ENCODE assay signal across 1 cellular context in the genomic region with DNA sequence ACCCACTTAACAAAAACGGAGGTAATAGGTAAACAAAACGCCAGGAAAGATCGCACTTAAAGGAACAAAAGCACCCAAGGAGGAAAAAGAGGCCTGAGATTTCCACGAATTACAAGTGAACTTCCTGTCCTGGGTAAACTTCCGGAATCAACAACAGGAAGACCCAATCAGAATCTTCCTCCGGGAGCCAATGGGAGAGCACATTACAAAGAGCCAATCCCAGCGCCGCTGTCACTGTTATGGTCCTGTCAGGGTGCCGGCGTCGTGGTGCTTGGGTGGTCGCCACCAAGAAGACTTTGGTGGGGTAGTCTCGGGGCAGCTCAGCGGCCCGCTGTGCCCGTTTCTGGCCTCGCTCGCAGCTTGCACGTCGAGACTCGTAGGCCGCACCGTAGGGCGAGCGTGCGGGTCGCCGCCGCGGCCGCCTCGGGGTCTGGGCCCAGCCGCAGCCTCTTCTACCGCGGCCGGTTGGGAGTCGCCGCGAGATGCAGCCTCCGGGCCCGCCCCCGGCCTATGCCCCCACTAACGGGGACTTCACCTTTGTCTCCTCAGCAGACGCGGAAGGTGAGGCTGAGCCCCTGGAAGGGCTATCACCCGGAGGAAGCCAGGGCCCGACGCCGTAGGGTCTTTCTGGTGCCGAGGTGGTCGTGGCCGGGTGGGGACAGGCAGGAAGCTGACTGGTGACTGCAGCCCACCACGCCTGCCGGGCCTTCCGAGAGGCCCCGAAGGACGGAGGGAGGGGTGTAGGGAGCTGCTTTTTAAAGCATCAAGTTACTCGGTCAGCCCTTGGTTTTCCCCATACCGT.
TF ChIP-seq lines count a peak whose summit lies in the region.

A gene (plus strand): TSS at position 231 of the 802 bp plus-strand sequence. CDS start 252 bp downstream, at position 483.

TF ChIP-seq in WTC11, 78 proteins besides CTCF, POLR2A, EP300 and RAD21 (continued from another document and continues in another):
- TF ChIP-seq, protein P1, sequence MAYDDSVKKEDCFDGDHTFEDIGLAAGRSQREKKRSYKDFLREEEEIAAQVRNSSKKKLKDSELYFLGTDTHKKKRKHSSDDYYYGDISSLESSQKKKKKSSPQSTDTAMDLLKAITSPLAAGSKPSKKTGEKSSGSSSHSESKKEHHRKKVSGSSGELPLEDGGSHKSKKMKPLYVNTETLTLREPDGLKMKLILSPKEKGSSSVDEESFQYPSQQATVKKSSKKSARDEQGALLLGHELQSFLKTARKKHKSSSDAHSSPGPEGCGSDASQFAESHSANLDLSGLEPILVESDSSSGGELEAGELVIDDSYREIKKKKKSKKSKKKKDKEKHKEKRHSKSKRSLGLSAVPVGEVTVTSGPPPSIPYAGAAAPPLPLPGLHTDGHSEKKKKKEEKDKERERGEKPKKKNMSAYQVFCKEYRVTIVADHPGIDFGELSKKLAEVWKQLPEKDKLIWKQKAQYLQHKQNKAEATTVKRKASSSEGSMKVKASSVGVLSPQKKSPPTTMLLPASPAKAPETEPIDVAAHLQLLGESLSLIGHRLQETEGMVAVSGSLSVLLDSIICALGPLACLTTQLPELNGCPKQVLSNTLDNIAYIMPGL (CRISPR knock-in tag; IDR thresholded peaks at IDR 0.05) = 0 out of 2 replicates have a peak, but pooled peaks have one; percentile 60
- TF ChIP-seq ATF1 (CRISPR knock-in tag; IDR thresholded peaks at IDR 0.05) (no peak), CREM (CRISPR knock-in tag; IDR thresholded peaks at IDR 0.05) (peak; percentile 55; the same call in 1 of the 2 replicates), IRF2 (CRISPR knock-in tag; IDR thresholded peaks at IDR 0.05; ENCODE audit: borderline replicate concordance, low read depth) (no peak), ZNF219 (CRISPR knock-in tag; IDR thresholded peaks at IDR 0.05; ENCODE audit: borderline replicate concordance) (0 out of 2 replicates have a peak, but pooled peaks have one; percentile 55), ZBTB21 (CRISPR knock-in tag; IDR thresholded peaks at IDR 0.05; ENCODE audit: borderline replicate concordance) (no peak), TEAD1 (CRISPR knock-in tag; IDR thresholded peaks at IDR 0.05) (no peak; the same call in 1 of the 2 replicates), GABPB1 (CRISPR knock-in tag; IDR thresholded peaks at IDR 0.05) (peak; percentile 69), ZNF138 (CRISPR knock-in tag; conservative IDR thresholded peaks at IDR 0.05) (no peak), JAZF1 (CRISPR knock-in tag; IDR thresholded peaks at IDR 0.05) (no peak), ETV6 (CRISPR knock-in tag; IDR thresholded peaks at IDR 0.05) (no peak), NR3C1 (CRISPR knock-in tag; conservative IDR thresholded peaks at IDR 0.05; ENCODE audit: low read depth) (no peak), TCF7 (CRISPR knock-in tag; IDR thresholded peaks at IDR 0.05; ENCODE audit: low read depth) (no peak), NFE2L1 (CRISPR knock-in tag; IDR thresholded peaks at IDR 0.05) (no peak), ZNF317 (CRISPR knock-in tag; IDR thresholded peaks at IDR 0.05; ENCODE audit: borderline replicate concordance, low read depth) (no peak), ELF4 (CRISPR knock-in tag; IDR thresholded peaks at IDR 0.05; ENCODE audit: low read depth) (no peak; the same call in 1 of the 2 replicates), ZNF396 (CRISPR knock-in tag; IDR thresholded peaks at IDR 0.05; ENCODE audit: borderline replicate concordance) (no peak), MYBL2 (CRISPR knock-in tag; IDR thresholded peaks at IDR 0.05) (peak; percentile 28; the same call in 1 of the 2 replicates), ZNF671 (CRISPR knock-in tag; IDR thresholded peaks at IDR 0.05) (no peak), GRHL2 (CRISPR knock-in tag; IDR thresholded peaks at IDR 0.05; ENCODE audit: insufficient replicate concordance, severe bottlenecking) (no peak)
- TF ChIP-seq, protein P2, sequence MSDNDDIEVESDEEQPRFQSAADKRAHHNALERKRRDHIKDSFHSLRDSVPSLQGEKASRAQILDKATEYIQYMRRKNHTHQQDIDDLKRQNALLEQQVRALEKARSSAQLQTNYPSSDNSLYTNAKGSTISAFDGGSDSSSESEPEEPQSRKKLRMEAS (CRISPR knock-in tag; IDR thresholded peaks at IDR 0.05) = peak; percentile 70
- TF ChIP-seq, protein P3, sequence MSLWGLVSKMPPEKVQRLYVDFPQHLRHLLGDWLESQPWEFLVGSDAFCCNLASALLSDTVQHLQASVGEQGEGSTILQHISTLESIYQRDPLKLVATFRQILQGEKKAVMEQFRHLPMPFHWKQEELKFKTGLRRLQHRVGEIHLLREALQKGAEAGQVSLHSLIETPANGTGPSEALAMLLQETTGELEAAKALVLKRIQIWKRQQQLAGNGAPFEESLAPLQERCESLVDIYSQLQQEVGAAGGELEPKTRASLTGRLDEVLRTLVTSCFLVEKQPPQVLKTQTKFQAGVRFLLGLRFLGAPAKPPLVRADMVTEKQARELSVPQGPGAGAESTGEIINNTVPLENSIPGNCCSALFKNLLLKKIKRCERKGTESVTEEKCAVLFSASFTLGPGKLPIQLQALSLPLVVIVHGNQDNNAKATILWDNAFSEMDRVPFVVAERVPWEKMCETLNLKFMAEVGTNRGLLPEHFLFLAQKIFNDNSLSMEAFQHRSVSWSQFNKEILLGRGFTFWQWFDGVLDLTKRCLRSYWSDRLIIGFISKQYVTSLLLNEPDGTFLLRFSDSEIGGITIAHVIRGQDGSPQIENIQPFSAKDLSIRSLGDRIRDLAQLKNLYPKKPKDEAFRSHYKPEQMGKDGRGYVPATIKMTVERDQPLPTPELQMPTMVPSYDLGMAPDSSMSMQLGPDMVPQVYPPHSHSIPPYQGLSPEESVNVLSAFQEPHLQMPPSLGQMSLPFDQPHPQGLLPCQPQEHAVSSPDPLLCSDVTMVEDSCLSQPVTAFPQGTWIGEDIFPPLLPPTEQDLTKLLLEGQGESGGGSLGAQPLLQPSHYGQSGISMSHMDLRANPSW (CRISPR knock-in tag; conservative IDR thresholded peaks at IDR 0.05; ENCODE audit: low read depth) = no peak
- TF ChIP-seq, protein P4, sequence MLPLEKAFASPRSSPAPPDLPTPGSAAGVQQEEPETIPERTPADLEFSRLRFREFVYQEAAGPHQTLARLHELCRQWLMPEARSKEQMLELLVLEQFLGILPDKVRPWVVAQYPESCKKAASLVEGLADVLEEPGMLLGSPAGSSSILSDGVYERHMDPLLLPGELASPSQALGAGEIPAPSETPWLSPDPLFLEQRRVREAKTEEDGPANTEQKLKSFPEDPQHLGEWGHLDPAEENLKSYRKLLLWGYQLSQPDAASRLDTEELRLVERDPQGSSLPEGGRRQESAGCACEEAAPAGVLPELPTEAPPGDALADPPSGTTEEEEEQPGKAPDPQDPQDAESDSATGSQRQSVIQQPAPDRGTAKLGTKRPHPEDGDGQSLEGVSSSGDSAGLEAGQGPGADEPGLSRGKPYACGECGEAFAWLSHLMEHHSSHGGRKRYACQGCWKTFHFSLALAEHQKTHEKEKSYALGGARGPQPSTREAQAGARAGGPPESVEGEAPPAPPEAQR (CRISPR knock-in tag; IDR thresholded peaks at IDR 0.05) = no peak
- TF ChIP-seq, protein P5, sequence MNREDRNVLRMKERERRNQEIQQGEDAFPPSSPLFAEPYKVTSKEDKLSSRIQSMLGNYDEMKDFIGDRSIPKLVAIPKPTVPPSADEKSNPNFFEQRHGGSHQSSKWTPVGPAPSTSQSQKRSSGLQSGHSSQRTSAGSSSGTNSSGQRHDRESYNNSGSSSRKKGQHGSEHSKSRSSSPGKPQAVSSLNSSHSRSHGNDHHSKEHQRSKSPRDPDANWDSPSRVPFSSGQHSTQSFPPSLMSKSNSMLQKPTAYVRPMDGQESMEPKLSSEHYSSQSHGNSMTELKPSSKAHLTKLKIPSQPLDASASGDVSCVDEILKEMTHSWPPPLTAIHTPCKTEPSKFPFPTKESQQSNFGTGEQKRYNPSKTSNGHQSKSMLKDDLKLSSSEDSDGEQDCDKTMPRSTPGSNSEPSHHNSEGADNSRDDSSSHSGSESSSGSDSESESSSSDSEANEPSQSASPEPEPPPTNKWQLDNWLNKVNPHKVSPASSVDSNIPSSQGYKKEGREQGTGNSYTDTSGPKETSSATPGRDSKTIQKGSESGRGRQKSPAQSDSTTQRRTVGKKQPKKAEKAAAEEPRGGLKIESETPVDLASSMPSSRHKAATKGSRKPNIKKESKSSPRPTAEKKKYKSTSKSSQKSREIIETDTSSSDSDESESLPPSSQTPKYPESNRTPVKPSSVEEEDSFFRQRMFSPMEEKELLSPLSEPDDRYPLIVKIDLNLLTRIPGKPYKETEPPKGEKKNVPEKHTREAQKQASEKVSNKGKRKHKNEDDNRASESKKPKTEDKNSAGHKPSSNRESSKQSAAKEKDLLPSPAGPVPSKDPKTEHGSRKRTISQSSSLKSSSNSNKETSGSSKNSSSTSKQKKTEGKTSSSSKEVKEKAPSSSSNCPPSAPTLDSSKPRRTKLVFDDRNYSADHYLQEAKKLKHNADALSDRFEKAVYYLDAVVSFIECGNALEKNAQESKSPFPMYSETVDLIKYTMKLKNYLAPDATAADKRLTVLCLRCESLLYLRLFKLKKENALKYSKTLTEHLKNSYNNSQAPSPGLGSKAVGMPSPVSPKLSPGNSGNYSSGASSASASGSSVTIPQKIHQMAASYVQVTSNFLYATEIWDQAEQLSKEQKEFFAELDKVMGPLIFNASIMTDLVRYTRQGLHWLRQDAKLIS (CRISPR knock-in tag; IDR thresholded peaks at IDR 0.05; ENCODE audit: borderline replicate concordance) = no peak
- TF ChIP-seq, protein P6, sequence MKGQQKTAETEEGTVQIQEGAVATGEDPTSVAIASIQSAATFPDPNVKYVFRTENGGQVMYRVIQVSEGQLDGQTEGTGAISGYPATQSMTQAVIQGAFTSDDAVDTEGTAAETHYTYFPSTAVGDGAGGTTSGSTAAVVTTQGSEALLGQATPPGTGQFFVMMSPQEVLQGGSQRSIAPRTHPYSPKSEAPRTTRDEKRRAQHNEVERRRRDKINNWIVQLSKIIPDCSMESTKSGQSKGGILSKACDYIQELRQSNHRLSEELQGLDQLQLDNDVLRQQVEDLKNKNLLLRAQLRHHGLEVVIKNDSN (CRISPR knock-in tag; IDR thresholded peaks at IDR 0.05) = no peak
- TF ChIP-seq, protein P7, sequence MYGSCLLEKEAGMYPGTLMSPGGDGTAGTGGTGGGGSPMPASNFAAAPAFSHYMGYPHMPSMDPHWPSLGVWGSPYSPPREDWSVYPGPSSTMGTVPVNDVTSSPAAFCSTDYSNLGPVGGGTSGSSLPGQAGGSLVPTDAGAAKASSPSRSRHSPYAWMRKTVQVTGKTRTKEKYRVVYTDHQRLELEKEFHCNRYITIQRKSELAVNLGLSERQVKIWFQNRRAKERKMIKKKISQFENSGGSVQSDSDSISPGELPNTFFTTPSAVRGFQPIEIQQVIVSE (CRISPR knock-in tag; IDR thresholded peaks at IDR 0.05; ENCODE audit: borderline replicate concordance) = no peak
- TF ChIP-seq, protein P8, sequence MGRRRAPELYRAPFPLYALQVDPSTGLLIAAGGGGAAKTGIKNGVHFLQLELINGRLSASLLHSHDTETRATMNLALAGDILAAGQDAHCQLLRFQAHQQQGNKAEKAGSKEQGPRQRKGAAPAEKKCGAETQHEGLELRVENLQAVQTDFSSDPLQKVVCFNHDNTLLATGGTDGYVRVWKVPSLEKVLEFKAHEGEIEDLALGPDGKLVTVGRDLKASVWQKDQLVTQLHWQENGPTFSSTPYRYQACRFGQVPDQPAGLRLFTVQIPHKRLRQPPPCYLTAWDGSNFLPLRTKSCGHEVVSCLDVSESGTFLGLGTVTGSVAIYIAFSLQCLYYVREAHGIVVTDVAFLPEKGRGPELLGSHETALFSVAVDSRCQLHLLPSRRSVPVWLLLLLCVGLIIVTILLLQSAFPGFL (CRISPR knock-in tag; IDR thresholded peaks at IDR 0.05; ENCODE audit: borderline replicate concordance) = no peak
- TF ChIP-seq, protein P9, sequence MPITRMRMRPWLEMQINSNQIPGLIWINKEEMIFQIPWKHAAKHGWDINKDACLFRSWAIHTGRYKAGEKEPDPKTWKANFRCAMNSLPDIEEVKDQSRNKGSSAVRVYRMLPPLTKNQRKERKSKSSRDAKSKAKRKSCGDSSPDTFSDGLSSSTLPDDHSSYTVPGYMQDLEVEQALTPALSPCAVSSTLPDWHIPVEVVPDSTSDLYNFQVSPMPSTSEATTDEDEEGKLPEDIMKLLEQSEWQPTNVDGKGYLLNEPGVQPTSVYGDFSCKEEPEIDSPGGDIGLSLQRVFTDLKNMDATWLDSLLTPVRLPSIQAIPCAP (CRISPR knock-in tag; IDR thresholded peaks at IDR 0.05) = no peak
- TF ChIP-seq, protein P10, sequence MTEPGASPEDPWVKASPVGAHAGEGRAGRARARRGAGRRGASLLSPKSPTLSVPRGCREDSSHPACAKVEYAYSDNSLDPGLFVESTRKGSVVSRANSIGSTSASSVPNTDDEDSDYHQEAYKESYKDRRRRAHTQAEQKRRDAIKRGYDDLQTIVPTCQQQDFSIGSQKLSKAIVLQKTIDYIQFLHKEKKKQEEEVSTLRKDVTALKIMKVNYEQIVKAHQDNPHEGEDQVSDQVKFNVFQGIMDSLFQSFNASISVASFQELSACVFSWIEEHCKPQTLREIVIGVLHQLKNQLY (CRISPR knock-in tag; IDR thresholded peaks at IDR 0.05) = no peak
- TF ChIP-seq, protein P11, sequence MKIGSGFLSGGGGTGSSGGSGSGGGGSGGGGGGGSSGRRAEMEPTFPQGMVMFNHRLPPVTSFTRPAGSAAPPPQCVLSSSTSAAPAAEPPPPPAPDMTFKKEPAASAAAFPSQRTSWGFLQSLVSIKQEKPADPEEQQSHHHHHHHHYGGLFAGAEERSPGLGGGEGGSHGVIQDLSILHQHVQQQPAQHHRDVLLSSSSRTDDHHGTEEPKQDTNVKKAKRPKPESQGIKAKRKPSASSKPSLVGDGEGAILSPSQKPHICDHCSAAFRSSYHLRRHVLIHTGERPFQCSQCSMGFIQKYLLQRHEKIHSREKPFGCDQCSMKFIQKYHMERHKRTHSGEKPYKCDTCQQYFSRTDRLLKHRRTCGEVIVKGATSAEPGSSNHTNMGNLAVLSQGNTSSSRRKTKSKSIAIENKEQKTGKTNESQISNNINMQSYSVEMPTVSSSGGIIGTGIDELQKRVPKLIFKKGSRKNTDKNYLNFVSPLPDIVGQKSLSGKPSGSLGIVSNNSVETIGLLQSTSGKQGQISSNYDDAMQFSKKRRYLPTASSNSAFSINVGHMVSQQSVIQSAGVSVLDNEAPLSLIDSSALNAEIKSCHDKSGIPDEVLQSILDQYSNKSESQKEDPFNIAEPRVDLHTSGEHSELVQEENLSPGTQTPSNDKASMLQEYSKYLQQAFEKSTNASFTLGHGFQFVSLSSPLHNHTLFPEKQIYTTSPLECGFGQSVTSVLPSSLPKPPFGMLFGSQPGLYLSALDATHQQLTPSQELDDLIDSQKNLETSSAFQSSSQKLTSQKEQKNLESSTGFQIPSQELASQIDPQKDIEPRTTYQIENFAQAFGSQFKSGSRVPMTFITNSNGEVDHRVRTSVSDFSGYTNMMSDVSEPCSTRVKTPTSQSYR (CRISPR knock-in tag; IDR thresholded peaks at IDR 0.05) = no peak
- TF ChIP-seq, protein P12, sequence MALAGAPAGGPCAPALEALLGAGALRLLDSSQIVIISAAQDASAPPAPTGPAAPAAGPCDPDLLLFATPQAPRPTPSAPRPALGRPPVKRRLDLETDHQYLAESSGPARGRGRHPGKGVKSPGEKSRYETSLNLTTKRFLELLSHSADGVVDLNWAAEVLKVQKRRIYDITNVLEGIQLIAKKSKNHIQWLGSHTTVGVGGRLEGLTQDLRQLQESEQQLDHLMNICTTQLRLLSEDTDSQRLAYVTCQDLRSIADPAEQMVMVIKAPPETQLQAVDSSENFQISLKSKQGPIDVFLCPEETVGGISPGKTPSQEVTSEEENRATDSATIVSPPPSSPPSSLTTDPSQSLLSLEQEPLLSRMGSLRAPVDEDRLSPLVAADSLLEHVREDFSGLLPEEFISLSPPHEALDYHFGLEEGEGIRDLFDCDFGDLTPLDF (CRISPR knock-in tag; IDR thresholded peaks at IDR 0.05) = no peak
- TF ChIP-seq, protein P13, sequence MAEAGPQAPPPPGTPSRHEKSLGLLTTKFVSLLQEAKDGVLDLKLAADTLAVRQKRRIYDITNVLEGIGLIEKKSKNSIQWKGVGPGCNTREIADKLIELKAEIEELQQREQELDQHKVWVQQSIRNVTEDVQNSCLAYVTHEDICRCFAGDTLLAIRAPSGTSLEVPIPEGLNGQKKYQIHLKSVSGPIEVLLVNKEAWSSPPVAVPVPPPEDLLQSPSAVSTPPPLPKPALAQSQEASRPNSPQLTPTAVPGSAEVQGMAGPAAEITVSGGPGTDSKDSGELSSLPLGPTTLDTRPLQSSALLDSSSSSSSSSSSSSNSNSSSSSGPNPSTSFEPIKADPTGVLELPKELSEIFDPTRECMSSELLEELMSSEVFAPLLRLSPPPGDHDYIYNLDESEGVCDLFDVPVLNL (CRISPR knock-in tag; IDR thresholded peaks at IDR 0.05; ENCODE audit: borderline replicate concordance, low read depth) = no peak
